ENCODE assay signal across 19 cellular contexts in the genomic region with DNA sequence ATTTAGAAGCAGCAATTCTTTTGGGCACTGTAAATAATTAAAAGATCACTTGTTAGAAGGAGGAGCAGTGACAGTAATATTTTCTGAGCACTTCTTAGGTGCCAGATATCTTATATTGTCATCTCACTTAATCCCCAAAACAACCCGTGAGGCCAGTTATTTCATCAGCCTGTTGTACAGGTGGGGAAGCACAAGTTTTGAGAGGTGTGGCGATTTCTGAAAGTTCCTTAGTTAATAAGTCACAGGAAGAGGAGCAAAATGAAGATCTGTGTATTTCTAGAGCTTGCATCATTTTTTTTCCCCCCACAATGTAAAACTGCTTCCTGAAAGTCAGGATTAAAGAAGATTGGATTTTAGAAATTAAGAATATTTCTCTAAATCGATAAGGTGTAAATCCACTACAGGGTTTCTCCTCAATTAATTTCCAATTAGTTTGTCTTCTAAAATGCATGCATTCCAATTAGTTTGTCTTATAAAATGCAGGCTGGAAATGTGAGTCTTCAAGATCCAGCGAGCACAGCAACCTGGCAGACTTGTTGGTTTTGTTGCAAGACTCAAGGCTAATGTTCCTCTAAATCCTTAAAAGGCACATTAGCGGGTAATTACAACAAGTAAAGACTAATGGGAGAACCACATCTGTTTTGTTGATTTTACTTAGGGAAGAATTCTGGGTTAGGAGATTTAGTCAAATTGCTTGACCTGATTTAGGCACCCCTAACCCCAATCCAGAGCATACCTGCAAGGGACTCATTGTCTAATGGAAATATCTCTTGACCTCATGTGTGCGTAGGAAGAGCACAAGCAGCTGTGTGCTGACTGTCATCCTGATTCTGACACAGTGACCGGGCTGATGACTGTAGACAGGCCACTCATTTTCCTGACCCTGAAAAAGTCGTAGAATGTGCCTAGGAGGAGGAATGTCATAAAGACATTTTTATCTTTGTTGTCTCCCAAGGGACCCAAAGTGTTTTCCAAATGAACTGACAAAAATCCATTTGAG.
DNase-seq lines count a peak whose midpoint lies in the region; ATAC-seq and TF ChIP-seq lines count a peak whose summit lies in the region.
"Had no signal": no experiment of that assay in that cellular context is flagged by ENCODE, and none has a peak within 500 bp of the region (broad histone marks: within the 10 kb centered on the region; RNA-seq: fewer than 3 reads in every experiment).

No MANE protein-coding gene starts in this region.

- H3K4me1 ChIP-seq in smooth muscle cell (ENCODE audit: low read depth) (peaks cover 5% of the 10 kb centered on the region), upper lobe of left lung (no peaks in the 10 kb centered on the region)
- H3K4me1 ChIP-seq: body of pancreas, thyroid gland had no signal

- H3K4me3 ChIP-seq in smooth muscle cell, result no peak overlapping the region
- no peak overlapping the region for H3K4me3 ChIP-seq in upper lobe of left lung
- H3K4me3 ChIP-seq: body of pancreas, thyroid gland had no signal

- no peak for TF ChIP-seq EP300 in upper lobe of left lung (IDR thresholded peaks at IDR 0.05)

- no peak overlapping the region for H3K9ac ChIP-seq in smooth muscle cell (ENCODE audit: low read depth)

- peaks cover 7% of the 10 kb centered on the region for H3F3A ChIP-seq in smooth muscle cell (ENCODE audit: low read depth)

- no peaks in the 10 kb centered on the region for H3K9me3 ChIP-seq in smooth muscle cell (replicated peaks; ENCODE audit: low read depth)
- H3K9me3 ChIP-seq in upper lobe of left lung, result no peaks in the 10 kb centered on the region
- H3K9me3 ChIP-seq: body of pancreas, thyroid gland had no signal

- no peak overlapping the region for H2AFZ ChIP-seq in smooth muscle cell (ENCODE audit: low read depth)

- no peak for TF ChIP-seq CTCF in smooth muscle cell (IDR thresholded peaks at IDR 0.05; ENCODE audit: borderline replicate concordance, insufficient read depth, poor library complexity, severe bottlenecking)
- no peak for TF ChIP-seq CTCF in upper lobe of left lung (IDR thresholded peaks at IDR 0.05)

- 64% methylated on average over 8 of the region's 8 CpGs for WGBS in smooth muscle cell (ENCODE audit: low lambda C conversion rate)
- WGBS in upper lobe of left lung, 2 donors, result 77 to 87% methylated on average over 8 of the region's 8 CpGs

- H3K27ac ChIP-seq in smooth muscle cell (ENCODE audit: low read depth), result peak overlapping the region; percentile 52
- H3K27ac ChIP-seq in upper lobe of left lung, result no peak overlapping the region
- H3K27ac ChIP-seq: body of pancreas, C4-2B, thyroid gland had no signal

- H3K36me3 ChIP-seq in smooth muscle cell (ENCODE audit: low read depth), result no peaks in the 10 kb centered on the region
- H3K36me3 ChIP-seq in upper lobe of left lung, result no peaks in the 10 kb centered on the region
- H3K36me3 ChIP-seq: thyroid gland had no signal

- intact Hi-C loops in head of caudate nucleus (cut with DNase I), result no loop called here

- TF ChIP-seq POLR2A in upper lobe of left lung (IDR thresholded peaks at IDR 0.05), result no peak

- no peaks in the 10 kb centered on the region for H3K79me2 ChIP-seq in smooth muscle cell (ENCODE audit: low read depth)

- DNase-seq in SW480 (ENCODE audit: low spot score) (peak; percentile 78), smooth muscle cell (lab: John Stamatoyannopoulos, UW; ENCODE audit: unreplicated experiment) (no peak), upper lobe of left lung (no peak), Kasumi-1 (lab: John Stamatoyannopoulos, UW) (no peak), head of caudate nucleus (no peak)
- DNase-seq: activated CD4-positive, alpha-beta T cell treated with anti-CD3 and anti-CD28 coated beads, Interleukin-2, amount 10 ng/mL, durations not matched to agents 7 days and 5 days; activated naive CD4-positive, alpha-beta T cell treated with anti-CD3 and anti-CD28 coated beads, Interleukin-2, amount 50 U/mL, for 16 hours; activated T-cell treated with anti-CD3 and anti-CD28 coated beads for 4 hours; body of pancreas; DMS153; mammary epithelial cell; NCI-H146; NCI-H345; SIG-M5; thyroid gland had no signal

- ATAC-seq in GM18907 (IDR thresholded peaks at IDR 0.05; ENCODE audit: unreplicated experiment) (peak; percentile 83), HG02588 (IDR thresholded peaks at IDR 0.05; ENCODE audit: unreplicated experiment) (peak; percentile 57), upper lobe of left lung (ENCODE audit: low FRiP score in 2 of 2) (no peak)
- ATAC-seq: body of pancreas; natural killer cell treated with Interleukin-12 subunit alpha and Interleukin-12 subunit beta and Interleukin-15 and Interleukin-18, amount 100 ng/mL, for 72 hours had no signal

- H3K4me2 ChIP-seq in smooth muscle cell, result no peak overlapping the region

- H3K27me3 ChIP-seq in smooth muscle cell (ENCODE audit: low read depth) (no peaks in the 10 kb centered on the region), upper lobe of left lung (no peaks in the 10 kb centered on the region)
- H3K27me3 ChIP-seq: body of pancreas, thyroid gland had no signal

- H4K20me1 ChIP-seq in smooth muscle cell (ENCODE audit: low read depth), result no peaks in the 10 kb centered on the region

Comparison
In these comparisons a context has a peak if more than half of its experiments do, and no peak if none do; other contexts are left out.
1. ATAC-seq: peak in GM18907 (single experiment) and HG02588 (single experiment); none in upper lobe of left lung (0 of 2).